In the genomic region with DNA sequence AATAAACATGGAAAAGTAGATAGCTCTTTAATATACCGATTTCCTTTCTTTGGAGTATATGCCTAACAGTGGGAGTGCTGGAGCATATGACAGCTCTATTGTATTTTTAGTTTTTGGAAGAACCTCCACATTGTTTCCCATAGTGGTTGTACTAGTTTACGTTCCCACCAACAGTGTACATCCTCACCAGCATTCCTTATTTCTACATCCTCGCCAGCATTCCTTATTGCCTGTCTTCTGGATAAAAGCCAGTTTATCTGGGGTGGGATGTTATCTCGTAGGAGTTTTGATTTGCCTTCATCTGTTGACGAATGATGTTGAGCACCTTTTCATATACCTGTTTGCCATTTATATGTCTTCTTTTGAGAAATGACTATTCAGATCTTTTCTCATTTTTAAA, we compare ENCODE assay signal across 2 cellular contexts.
TF ChIP-seq lines count a peak whose summit lies in the region.

No MANE protein-coding gene starts in this region.

TF ChIP-seq in SK-N-SH, 30 proteins besides CTCF, POLR2A, EP300 and RAD21 (continued from another document):
- TF ChIP-seq, protein P1, sequence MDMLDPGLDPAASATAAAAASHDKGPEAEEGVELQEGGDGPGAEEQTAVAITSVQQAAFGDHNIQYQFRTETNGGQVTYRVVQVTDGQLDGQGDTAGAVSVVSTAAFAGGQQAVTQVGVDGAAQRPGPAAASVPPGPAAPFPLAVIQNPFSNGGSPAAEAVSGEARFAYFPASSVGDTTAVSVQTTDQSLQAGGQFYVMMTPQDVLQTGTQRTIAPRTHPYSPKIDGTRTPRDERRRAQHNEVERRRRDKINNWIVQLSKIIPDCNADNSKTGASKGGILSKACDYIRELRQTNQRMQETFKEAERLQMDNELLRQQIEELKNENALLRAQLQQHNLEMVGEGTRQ (IDR thresholded peaks at IDR 0.05; ENCODE audit: borderline replicate concordance, low read depth, low read length): no peak
- TF ChIP-seq JUND (IDR thresholded peaks at IDR 0.05) (no peak), TAF1 (IDR thresholded peaks at IDR 0.05; ENCODE audit: borderline replicate concordance, low read depth, low read length) (no peak)

TF ChIP-seq in SK-N-SH treated with all-trans-retinoic acid at 6 μM for 48 hours, 23 proteins besides CTCF, POLR2A, EP300 and RAD21:
- TF ChIP-seq, protein P2, sequence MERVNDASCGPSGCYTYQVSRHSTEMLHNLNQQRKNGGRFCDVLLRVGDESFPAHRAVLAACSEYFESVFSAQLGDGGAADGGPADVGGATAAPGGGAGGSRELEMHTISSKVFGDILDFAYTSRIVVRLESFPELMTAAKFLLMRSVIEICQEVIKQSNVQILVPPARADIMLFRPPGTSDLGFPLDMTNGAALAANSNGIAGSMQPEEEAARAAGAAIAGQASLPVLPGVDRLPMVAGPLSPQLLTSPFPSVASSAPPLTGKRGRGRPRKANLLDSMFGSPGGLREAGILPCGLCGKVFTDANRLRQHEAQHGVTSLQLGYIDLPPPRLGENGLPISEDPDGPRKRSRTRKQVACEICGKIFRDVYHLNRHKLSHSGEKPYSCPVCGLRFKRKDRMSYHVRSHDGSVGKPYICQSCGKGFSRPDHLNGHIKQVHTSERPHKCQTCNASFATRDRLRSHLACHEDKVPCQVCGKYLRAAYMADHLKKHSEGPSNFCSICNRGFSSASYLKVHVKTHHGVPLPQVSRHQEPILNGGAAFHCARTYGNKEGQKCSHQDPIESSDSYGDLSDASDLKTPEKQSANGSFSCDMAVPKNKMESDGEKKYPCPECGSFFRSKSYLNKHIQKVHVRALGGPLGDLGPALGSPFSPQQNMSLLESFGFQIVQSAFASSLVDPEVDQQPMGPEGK (CRISPR knock-in tag; IDR thresholded peaks at IDR 0.05; ENCODE audit: borderline replicate concordance): no peak
- TF ChIP-seq ZNF8 (CRISPR knock-in tag; IDR thresholded peaks at IDR 0.05): no peak
